31 cellular contexts compared by ENCODE assay signal in the genomic region with DNA sequence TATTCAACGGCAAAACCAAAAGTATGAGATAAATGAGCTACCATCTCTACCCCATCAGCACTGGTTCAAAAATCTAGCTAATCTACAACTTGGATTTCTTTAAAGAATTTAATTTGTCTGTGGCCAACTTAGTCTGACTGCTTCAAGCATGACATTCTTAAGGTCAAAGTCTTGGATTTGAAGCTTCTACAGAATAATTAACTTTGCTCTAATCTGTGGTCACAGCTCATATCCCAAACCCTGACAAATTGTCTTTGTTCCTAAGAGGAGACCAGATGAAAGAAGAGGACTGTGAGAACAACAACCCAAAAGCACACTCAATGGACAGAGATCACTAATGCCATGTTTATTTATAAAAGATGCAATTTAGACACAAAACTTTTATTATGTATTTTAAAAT.
"Had no signal": no experiment of that assay in that cellular context is flagged by ENCODE, and none has a peak within 500 bp of the region (broad histone marks: within the 10 kb centered on the region; RNA-seq: fewer than 3 reads in every experiment).

No MANE protein-coding gene starts in this region.

- H3K27ac ChIP-seq: ascending aorta, breast epithelium, cardiac muscle cell, colonic mucosa, dorsolateral prefrontal cortex, esophagus muscularis mucosa, gastroesophageal sphincter had no signal

- H3K27me3 ChIP-seq: ascending aorta, breast epithelium, cardiac muscle cell, colonic mucosa, dorsolateral prefrontal cortex, esophagus muscularis mucosa, gastroesophageal sphincter had no signal

- DNase-seq: activated CD4-positive, alpha-beta memory T cell treated with anti-CD3 and anti-CD28 coated beads, Interleukin-2, amount 10 ng/mL, durations not matched to agents 7 days and 5 days; activated CD4-positive, alpha-beta T cell treated with anti-CD3 and anti-CD28 coated beads for 36 hours; activated CD4-positive, alpha-beta T cell treated with anti-CD3 and anti-CD28 coated beads, Interleukin-2, amount 10 ng/mL, durations not matched to agents 24 days and 14 days; activated CD4-positive, CD25-positive, alpha-beta regulatory T cell; activated CD4-positive, CD25-positive, alpha-beta regulatory T cell treated with anti-CD3 and anti-CD28 coated beads, Interleukin-2, amount 50 U/mL, for 72 hours; activated CD8-positive, alpha-beta memory T cell treated with anti-CD3 and anti-CD28 coated beads, Interleukin-2, amount 50 U/mL, for 48 hours; activated gamma-delta T cell; activated naive CD4-positive, alpha-beta T cell; activated naive CD4-positive, alpha-beta T cell treated with anti-CD3 and anti-CD28 coated beads, Interleukin-2, amount 10 ng/mL, durations not matched to agents 7 days and 5 days; activated naive CD8-positive, alpha-beta T cell treated with anti-CD3 and anti-CD28 coated beads, Interleukin-2, amount 10 ng/mL, durations not matched to agents 7 days and 5 days; activated T-cell treated with anti-CD3 and anti-CD28 coated beads for 4 hours; activated T-cell treated with anti-CD3 and anti-CD28 coated beads, Interleukin-2, amount 50 U/mL, for 24 hours; activated T-cell treated with anti-CD3 and anti-CD28 coated beads, Interleukin-2, amount 50 U/mL, for 72 hours; central memory CD4-positive, alpha-beta T cell; cerebellar nuclear complex; colonic mucosa; dorsolateral prefrontal cortex; effector memory CD4-positive, alpha-beta T cell; endodermal cell; erythroblast; foreskin melanocyte; glutamatergic neuron; T-helper 1 cell; T-helper 17 cell; T1000 had no signal

- H3K9me3 ChIP-seq: ascending aorta, breast epithelium, colonic mucosa, esophagus muscularis mucosa, gastroesophageal sphincter had no signal

- H3K4me1 ChIP-seq: ascending aorta, breast epithelium, colonic mucosa, esophagus muscularis mucosa, gastroesophageal sphincter had no signal

- H3K36me3 ChIP-seq: ascending aorta, breast epithelium, cardiac muscle cell, colonic mucosa, esophagus muscularis mucosa, gastroesophageal sphincter had no signal

- H3K4me3 ChIP-seq: ascending aorta, breast epithelium, cardiac muscle cell, colonic mucosa, dorsolateral prefrontal cortex, esophagus muscularis mucosa, gastroesophageal sphincter had no signal

- ATAC-seq: activated CD4-positive, alpha-beta T cell treated with anti-CD3 and anti-CD28 coated beads for 36 hours; activated naive CD4-positive, alpha-beta T cell treated with anti-CD3 and anti-CD28 coated beads, Interleukin-2, amount 50 U/mL, for 72 hours; activated T-cell treated with anti-CD3 and anti-CD28 coated beads, Interleukin-2, amount 50 U/mL, for 72 hours; gastroesophageal sphincter; T-helper 17 cell had no signal
